In genomic region chr5:801055-801454, GRCh38 we compare ENCODE assay signal across 1 cellular context. TPM values are rescaled to one million over a fixed set of nuclear protein-coding genes. Genes with fewer than 3 reads are reported as not detected.
"Had no signal": no experiment of that assay in that cellular context is flagged by ENCODE, and none has a peak within 500 bp of the region (broad histone marks: within the 10 kb centered on the region; RNA-seq: fewer than 3 reads in every experiment).

No MANE protein-coding gene starts in this region.

RNA-seq across cellular contexts. Expression of gene ZDHHC11B, which starts 16.5 kb away (rescaled TPM):
- total RNA-seq: activated naive CD8-positive, alpha-beta T cell treated with anti-CD3 and anti-CD28 coated beads for 36 hours had no signal
